8 cellular contexts compared by ENCODE assay signal in the genomic region with DNA sequence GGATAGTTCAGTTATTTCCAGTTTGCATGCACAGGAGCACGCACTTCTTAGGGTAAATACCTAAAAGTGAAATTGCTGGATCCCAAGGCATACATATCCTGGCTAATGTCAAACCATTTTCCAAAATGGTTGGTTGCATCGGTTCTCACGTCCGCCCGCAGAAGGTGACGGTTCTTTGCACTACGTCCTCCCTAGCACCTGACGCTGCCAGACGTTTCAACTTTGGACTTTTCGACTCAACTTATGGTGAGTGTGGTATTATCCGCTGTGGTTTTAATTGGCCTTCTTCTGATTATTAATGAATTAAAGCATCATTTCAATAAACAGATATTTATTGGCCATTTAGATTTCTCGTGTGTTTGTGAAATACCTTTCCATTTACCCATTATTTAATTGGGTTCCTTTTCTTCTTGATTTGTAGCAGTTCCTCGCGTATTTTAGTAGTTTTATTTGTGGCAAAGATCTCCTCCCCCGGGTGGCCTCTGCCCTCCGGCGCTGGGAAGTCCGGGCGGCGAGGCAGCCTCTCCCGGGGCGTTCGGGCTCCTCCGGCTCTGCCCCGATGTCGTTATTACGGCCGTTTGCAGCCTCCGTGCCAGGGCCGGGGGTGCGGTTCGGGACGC. TPM values are rescaled to one million over a fixed set of nuclear protein-coding genes. Genes with fewer than 3 reads are reported as not detected.
DNase-seq lines count a peak whose midpoint lies in the region; ATAC-seq and TF ChIP-seq lines count a peak whose summit lies in the region.

JHY (plus strand) TSS at position 571 of the 620 bp plus-strand sequence. CDS start 3,091 bp downstream, outside the sequence.

- TF ChIP-seq CTCF in astrocyte of the spinal cord (IDR thresholded peaks at IDR 0.05; ENCODE audit: low read depth, low read length) (no peak), lower lobe of right lung (IDR thresholded peaks at IDR 0.05) (no peak), type B pancreatic cell (conservative IDR thresholded peaks at IDR 0.05) (no peak)

- CTCF ChIA-PET in activated naive CD4-positive, alpha-beta T cell treated with anti-CD3 and anti-CD28 coated beads, Interleukin-2, amount 10 ng/mL, durations not matched to agents 7 days and 5 days (lab: Charles Lee), result interaction anchor here (0.9 kb wide), 1 partner anchor 28 kb away, joined by 3 read pairs; no protein-coding TSS in a partner anchor

- peak within 1 kb of the TSS; percentile 53 for H3K27ac Mint-ChIP-seq in activated naive CD4-positive, alpha-beta T cell treated with anti-CD3 and anti-CD28 coated beads, Interleukin-2, amount 10 ng/mL, durations not matched to agents 7 days and 5 days
- peak within 1 kb of the TSS; percentile 94 for H3K27ac Mint-ChIP-seq in type B pancreatic cell

- no peak for DNase-seq in activated naive CD4-positive, alpha-beta T cell treated with anti-CD3 and anti-CD28 coated beads, Interleukin-2, amount 10 ng/mL, durations not matched to agents 7 days and 5 days
- no peak for DNase-seq in activated naive CD4-positive, alpha-beta T cell (lab: John Stamatoyannopoulos, UW)
- DNase-seq in astrocyte of the spinal cord (ENCODE audit: low read depth, low spot score) (no peak), lower lobe of right lung (no peak), type B pancreatic cell (ENCODE audit: extremely low spot score, unreplicated experiment) (no peak), iPS-NIHi11 (ENCODE audit: low spot score) (no peak), G401 (ENCODE audit: low spot score) (no peak)

- H3K27me3 ChIP-seq in lower lobe of right lung (ENCODE audit: low read depth), result no peaks in the 10 kb centered on the region

- no peak for ATAC-seq in lower lobe of right lung
- ATAC-seq in HG03159 (IDR thresholded peaks at IDR 0.05; ENCODE audit: unreplicated experiment), result no peak

- H3K4me3 Mint-ChIP-seq in activated naive CD4-positive, alpha-beta T cell treated with anti-CD3 and anti-CD28 coated beads, Interleukin-2, amount 10 ng/mL, durations not matched to agents 7 days and 5 days, result peak within 1 kb of the TSS; percentile 71
- H3K4me3 Mint-ChIP-seq in type B pancreatic cell, result peak within 1 kb of the TSS; percentile 93

- intact Hi-C loops in lower lobe of right lung (cut with DNase I), result no loop called here

- peaks cover 26% of the 10 kb centered on the region for H3K27me3 Mint-ChIP-seq in activated naive CD4-positive, alpha-beta T cell treated with anti-CD3 and anti-CD28 coated beads, Interleukin-2, amount 10 ng/mL, durations not matched to agents 7 days and 5 days
- peaks cover 37% of the 10 kb centered on the region for H3K27me3 Mint-ChIP-seq in type B pancreatic cell

- H3K4me1 ChIP-seq in lower lobe of right lung, result peaks cover 12% of the 10 kb centered on the region

- H3K36me3 Mint-ChIP-seq in activated naive CD4-positive, alpha-beta T cell treated with anti-CD3 and anti-CD28 coated beads, Interleukin-2, amount 10 ng/mL, durations not matched to agents 7 days and 5 days, result no peaks in the 10 kb centered on the region
- no peaks in the 10 kb centered on the region for H3K36me3 Mint-ChIP-seq in type B pancreatic cell

- peaks cover 8% of the 10 kb centered on the region for H3K36me3 ChIP-seq in lower lobe of right lung

- no peaks in the 10 kb centered on the region for H3K9me3 ChIP-seq in lower lobe of right lung

- in situ Hi-C loops in astrocyte of the spinal cord (cut with HindIII; ENCODE audit: low sequenced_read_pairs) (no loop called here), G401 (cut with HindIII; ENCODE audit: low sequenced_read_pairs) (no loop called here)

- peaks cover 12% of the 10 kb centered on the region for H3K4me1 Mint-ChIP-seq in activated naive CD4-positive, alpha-beta T cell treated with anti-CD3 and anti-CD28 coated beads, Interleukin-2, amount 10 ng/mL, durations not matched to agents 7 days and 5 days
- peaks cover 7% of the 10 kb centered on the region for H3K4me1 Mint-ChIP-seq in type B pancreatic cell (ENCODE audit: unreplicated experiment)

- H3K9me3 Mint-ChIP-seq in activated naive CD4-positive, alpha-beta T cell treated with anti-CD3 and anti-CD28 coated beads, Interleukin-2, amount 10 ng/mL, durations not matched to agents 7 days and 5 days, result no peaks in the 10 kb centered on the region
- no peaks in the 10 kb centered on the region for H3K9me3 Mint-ChIP-seq in type B pancreatic cell

- H3K4me3 ChIP-seq in astrocyte of the spinal cord (ENCODE audit: low read depth, low read length), result peak within 1 kb of the TSS; percentile 61
- peak within 1 kb of the TSS; percentile 73 for H3K4me3 ChIP-seq in lower lobe of right lung

- peak within 1 kb of the TSS; percentile 92 for H3K27ac ChIP-seq in lower lobe of right lung

RNA-seq across cellular contexts. Expression of gene JHY, which starts in this region (rescaled TPM):
- total RNA-seq in lower lobe of right lung, result 10.4 TPM
- total RNA-seq in type B pancreatic cell (ENCODE audit: low replicate concordance), result 3.7 and 4.2 TPM in 2 replicates
- total RNA-seq in G401 (2014; rRNA removed; shearing (Covaris generic)), result 0.81 TPM in 1 of 2 replicates, not detected in the other
